In genomic region chr1:4778056-4778455, GRCh38 we compare ENCODE assay signal across 11 cellular contexts.
A peak's percentile ranks its signal among the peaks of the same experiment; 100 is the strongest.
DNase-seq lines count a peak whose midpoint lies in the region; ATAC-seq and TF ChIP-seq lines count a peak whose summit lies in the region.
"Had no signal": no experiment of that assay in that cellular context is flagged by ENCODE, and none has a peak within 500 bp of the region (broad histone marks: within the 10 kb centered on the region; RNA-seq: fewer than 3 reads in every experiment).

No MANE protein-coding gene starts in this region.

- intact Hi-C loops in Panc1 (cut with micrococcal nuclease; ENCODE audit: unreplicated experiment) (no loop called here), left ventricle myocardium superior (cut with micrococcal nuclease) (no loop called here), sciatic nerve (cut with DNase I) (no loop called here)

- no peaks in the 10 kb centered on the region; the same call in 1 of the 2 replicates for H3K27me3 ChIP-seq in Panc1 (ENCODE audit: control insufficient read depth, insufficient read depth, low read length)

- TF ChIP-seq CTCF in Panc1 (IDR thresholded peaks at IDR 0.05) = peak; percentile 66

- H3K4me1 ChIP-seq in Panc1 (ENCODE audit: control insufficient read depth, insufficient read depth, low read length) = no peaks in the 10 kb centered on the region

- DNase-seq in DMS 273 (lab: John Stamatoyannopoulos, UW; ENCODE audit: unreplicated experiment) (peak; percentile 26), DMS 273 treated with DMSO at 0.1 percent for 48 hours (lab: John Stamatoyannopoulos, UW) (no peak), Panc1 (ENCODE audit: low read depth, low spot score) (peak; percentile 2), left ventricle myocardium superior (no peak), sciatic nerve (ENCODE audit: low spot score) (no peak), NCI-H2227 treated with DMSO at 0.1 percent for 48 hours (lab: John Stamatoyannopoulos, UW) (no peak)
- DNase-seq: 8988T, activated B cell treated with CpG ODN at 0.5 μM for 24 hours, NCI-H1694 treated with DMSO at 0.1 percent for 48 hours had no signal

- ATAC-seq in Panc1 (no peak; the same call in none of the 2 replicates), left ventricle myocardium superior (peak; percentile 52), sciatic nerve (peak; percentile 51), GM18519 (IDR thresholded peaks at IDR 0.05; ENCODE audit: low FRiP score, unreplicated experiment) (no peak), HG03460 (IDR thresholded peaks at IDR 0.05; ENCODE audit: unreplicated experiment) (no peak)

- CTCF ChIA-PET in Panc1 (lab: Charles Lee) = interaction anchor here (1.1 kb wide), 1 partner anchor 122 kb away, joined by 4 read pairs; no protein-coding TSS in a partner anchor

- H3K9me3 ChIP-seq in Panc1 (ENCODE audit: control insufficient read depth, insufficient read depth, low read depth, low read length) = no peaks in the 10 kb centered on the region

- H3K27ac ChIP-seq in Panc1 (ENCODE audit: low read length) = no peak overlapping the region

- in situ Hi-C loops in Panc1 (cut with HindIII; ENCODE audit: low pct_unique_long_range_greater_than_20kb, low sequenced_read_pairs) = no loop called here

- no peak overlapping the region for H3K4me3 ChIP-seq in Panc1 (ENCODE audit: low read depth in 2 of 2, low read length in 2 of 2)

- no peaks in the 10 kb centered on the region for H3K36me3 ChIP-seq in Panc1 (ENCODE audit: control insufficient read depth, insufficient read depth, low read length)

- no TSS peak for BruUV-seq in Panc1 (replicated peaks; lab: Mats Ljungman, UMichigan)

- POLR2A ChIA-PET in Panc1 (lab: Charles Lee) = no interaction called here

Comparison
In these comparisons a context has a peak if more than half of its experiments do, and no peak if none do; other contexts are left out.
1. DNase-seq: peak in DMS 273 (single experiment) and Panc1 (single experiment); none in DMS 273 treated with DMSO at 0.1 percent for 48 hours (single experiment), left ventricle myocardium superior (single experiment), sciatic nerve (single experiment) and NCI-H2227 treated with DMSO at 0.1 percent for 48 hours (single experiment).
2. ATAC-seq: peak in left ventricle myocardium superior (single experiment) and sciatic nerve (single experiment); none in Panc1 (single experiment), GM18519 (single experiment) and HG03460 (single experiment).